19 cellular contexts compared by ENCODE assay signal in the genomic region with DNA sequence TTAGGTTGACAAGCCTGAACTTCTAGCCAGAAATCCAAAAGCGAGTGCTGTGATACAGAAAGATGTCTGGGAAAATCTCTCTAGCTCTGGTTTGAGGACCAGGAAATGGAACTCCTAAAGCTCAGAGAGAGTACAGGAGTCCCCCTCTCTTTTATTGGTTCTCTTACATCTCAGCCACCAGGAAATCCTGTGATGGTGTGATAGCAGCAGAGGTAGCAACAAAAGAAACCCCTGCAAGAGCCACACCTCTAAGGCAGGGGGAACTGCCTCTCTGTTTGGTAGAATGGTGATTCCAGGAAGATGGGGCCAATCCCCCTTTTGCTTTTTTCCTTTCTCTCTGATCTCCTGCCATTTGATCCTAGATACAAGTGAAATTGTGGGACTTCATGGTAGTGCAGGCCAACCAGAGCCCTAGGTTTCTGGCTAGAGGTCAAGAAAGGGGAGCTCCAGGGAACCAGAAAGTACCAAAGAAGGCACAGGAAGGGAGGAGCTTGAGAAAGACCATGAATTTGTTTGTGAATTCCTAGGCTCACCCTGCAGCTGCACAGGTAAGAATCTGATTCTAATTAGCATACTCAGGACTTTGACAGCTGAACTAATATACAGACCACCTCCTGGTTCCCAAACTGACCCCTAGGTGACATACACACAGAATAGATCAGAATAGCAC.
A peak's percentile ranks its signal among the peaks of the same experiment; 100 is the strongest.
DNase-seq lines count a peak whose midpoint lies in the region; ATAC-seq, FAIRE-seq and TF ChIP-seq lines count a peak whose summit lies in the region.
"Had no signal": no experiment of that assay in that cellular context is flagged by ENCODE, and none has a peak within 500 bp of the region (broad histone marks: within the 10 kb centered on the region; RNA-seq: fewer than 3 reads in every experiment).

No MANE protein-coding gene starts in this region.

- H3K79me2 ChIP-seq in H9 (ENCODE audit: insufficient read depth, low read length) = no peaks in the 10 kb centered on the region

- H4K8ac ChIP-seq in H9 (replicated peaks; ENCODE audit: insufficient read length, low read depth, low read length) = no peak overlapping the region

- H3K9ac ChIP-seq in H9 (ENCODE audit: extremely low read depth, insufficient read length, low read length) = no peak overlapping the region
- H3K9ac ChIP-seq: BLaER1 treated with 17β-estradiol and CSF1 and Interleukin-3, amounts not matched to agents 10 nM and 100 nM had no signal

- ATAC-seq in activated CD8-positive, alpha-beta T cell treated with anti-CD3 and anti-CD28 coated beads, Interleukin-2, amount 10 ng/mL, durations not matched to agents 7 days and 5 days = peak; percentile 82
- ATAC-seq: heart left ventricle had no signal

- H3T11ph ChIP-seq in H9 (ENCODE audit: low read length) = no peak overlapping the region

- no peak overlapping the region for H2BK15ac ChIP-seq in H9 (ENCODE audit: low read depth, low read length)

- H3K9me3 ChIP-seq in H9 (ENCODE audit: control insufficient read depth, low read depth, low read length) = no peaks in the 10 kb centered on the region
- H3K9me3 ChIP-seq: adrenal gland; BLaER1 treated with 17β-estradiol and CSF1 and Interleukin-3, amounts not matched to agents 10 nM and 100 nM; heart left ventricle had no signal

- no peak overlapping the region for H3K4ac ChIP-seq in H9 (ENCODE audit: low read depth, low read length)

- H3K4me1 ChIP-seq in H9 (ENCODE audit: insufficient read depth, low read length) = peaks cover 4% of the 10 kb centered on the region

- peaks cover 2% of the 10 kb centered on the region for H3K36me3 Mint-ChIP-seq in activated CD4-positive, alpha-beta T cell treated with anti-CD3 and anti-CD28 coated beads, Interleukin-2, amount 10 ng/mL, durations not matched to agents 24 days and 14 days (ENCODE audit: low read depth)
- peaks cover 0 to 2% (median 0%) of the 10 kb centered on the region in 3 experiments; a peak in 1 of 7 replicates for H3K36me3 Mint-ChIP-seq in H9 (ENCODE audit: insufficient read depth in 1 of 3, low read depth in 3 of 3)
- peaks cover 6% of the 10 kb centered on the region for H3K36me3 Mint-ChIP-seq in activated CD8-positive, alpha-beta T cell treated with anti-CD3 and anti-CD28 coated beads, Interleukin-2, amount 10 ng/mL, durations not matched to agents 7 days and 5 days (ENCODE audit: low read depth)
- H3K36me3 Mint-ChIP-seq in mesothelial cell of epicardium = no peaks in the 10 kb centered on the region

- no peak overlapping the region for H2AFZ ChIP-seq in H9 (ENCODE audit: low read length)

- H3K4me1 Mint-ChIP-seq in activated CD4-positive, alpha-beta T cell treated with anti-CD3 and anti-CD28 coated beads, Interleukin-2, amount 10 ng/mL, durations not matched to agents 24 days and 14 days = peaks cover 21% of the 10 kb centered on the region
- peaks cover 28 to 32% of the 10 kb centered on the region in 2 experiments for H3K4me1 Mint-ChIP-seq in H9
- peaks cover 30% of the 10 kb centered on the region for H3K4me1 Mint-ChIP-seq in activated CD8-positive, alpha-beta T cell treated with anti-CD3 and anti-CD28 coated beads, Interleukin-2, amount 10 ng/mL, durations not matched to agents 7 days and 5 days (ENCODE audit: low read depth)
- peaks cover 27% of the 10 kb centered on the region for H3K4me1 Mint-ChIP-seq in mesothelial cell of epicardium

- no peak overlapping the region for H3K56ac ChIP-seq in H9 (ENCODE audit: insufficient read length, low read depth, low read length)

- TF ChIP-seq CTCF in H9 (conservative IDR thresholded peaks at IDR 0.05) = no peak
- no peak for TF ChIP-seq CTCF in mesothelial cell of epicardium (IDR thresholded peaks at IDR 0.05; ENCODE audit: unreplicated experiment)

- no peaks in the 10 kb centered on the region for H3K79me1 ChIP-seq in H9 (ENCODE audit: insufficient read depth, low read depth, low read length, poor library complexity, severe bottlenecking)

- H3K4me2 ChIP-seq in H9 (ENCODE audit: insufficient read depth, insufficient read length, low read length) = no peak overlapping the region
- H3K4me2 ChIP-seq: BLaER1 treated with 17β-estradiol and CSF1 and Interleukin-3, amounts not matched to agents 10 nM and 100 nM had no signal

- no peak overlapping the region for H2BK12ac ChIP-seq in H9 (ENCODE audit: insufficient read length, low read depth, low read length)

- H4K20me1 ChIP-seq in H9 (ENCODE audit: control insufficient read depth, insufficient read depth, insufficient read length) = no peaks in the 10 kb centered on the region

- no peak overlapping the region for H2BK5ac ChIP-seq in H9 (ENCODE audit: insufficient read length, low read length)

- no peak overlapping the region for H3K14ac ChIP-seq in H9 (ENCODE audit: insufficient read depth, low read length)

- no peak overlapping the region for H2BK120ac ChIP-seq in H9 (ENCODE audit: low read depth, low read length, poor library complexity, severe bottlenecking)

- POLR2A ChIA-PET in activated CD8-positive, alpha-beta T cell treated with anti-CD3 and anti-CD28 coated beads, Interleukin-2, amount 10 ng/mL, durations not matched to agents 7 days and 5 days (lab: Charles Lee) = no interaction called here

- H2BK20ac ChIP-seq in H9 (ENCODE audit: low read depth, low read length, poor library complexity, severe bottlenecking) = no peak overlapping the region

- H3K27ac ChIP-seq in H9 (ENCODE audit: insufficient read length, low read depth, low read length) = no peak overlapping the region
- H3K27ac ChIP-seq: adrenal gland; BLaER1 treated with 17β-estradiol and CSF1 and Interleukin-3, amounts not matched to agents 10 nM and 100 nM; heart left ventricle; WERI-Rb-1 had no signal

- H3K27me3 Mint-ChIP-seq in activated CD4-positive, alpha-beta T cell treated with anti-CD3 and anti-CD28 coated beads, Interleukin-2, amount 10 ng/mL, durations not matched to agents 24 days and 14 days = no peaks in the 10 kb centered on the region
- no peaks in the 10 kb centered on the region for H3K27me3 Mint-ChIP-seq in H9 (ENCODE audit: low read depth)
- H3K27me3 Mint-ChIP-seq in activated CD8-positive, alpha-beta T cell treated with anti-CD3 and anti-CD28 coated beads, Interleukin-2, amount 10 ng/mL, durations not matched to agents 7 days and 5 days (ENCODE audit: low read depth) = no peaks in the 10 kb centered on the region
- no peaks in the 10 kb centered on the region for H3K27me3 Mint-ChIP-seq in mesothelial cell of epicardium (ENCODE audit: low read depth)

- H4K91ac ChIP-seq in H9 (ENCODE audit: insufficient read length, low read depth, low read length) = no peak overlapping the region

- no peaks in the 10 kb centered on the region for H3K23me2 ChIP-seq in H9 (ENCODE audit: insufficient read length, low read depth, low read length, poor library complexity, severe bottlenecking)

- H3K23ac ChIP-seq in H9 (ENCODE audit: insufficient read length, low read depth, low read length) = no peak overlapping the region

- H3K27ac Mint-ChIP-seq in activated CD4-positive, alpha-beta T cell treated with anti-CD3 and anti-CD28 coated beads, Interleukin-2, amount 10 ng/mL, durations not matched to agents 24 days and 14 days = no peak overlapping the region
- H3K27ac Mint-ChIP-seq in H9 (peak overlapping the region; percentile 61 to 78 (median 68); a peak in 5 of 7 replicates), mesothelial cell of epicardium (peak overlapping the region; percentile 48)
- H3K27ac Mint-ChIP-seq in activated CD8-positive, alpha-beta T cell treated with anti-CD3 and anti-CD28 coated beads, Interleukin-2, amount 10 ng/mL, durations not matched to agents 7 days and 5 days = peak overlapping the region; percentile 66

- H3K9me3 Mint-ChIP-seq in activated CD4-positive, alpha-beta T cell treated with anti-CD3 and anti-CD28 coated beads, Interleukin-2, amount 10 ng/mL, durations not matched to agents 24 days and 14 days = no peaks in the 10 kb centered on the region
- H3K9me3 Mint-ChIP-seq in H9 (no peaks in the 10 kb centered on the region), mesothelial cell of epicardium (no peaks in the 10 kb centered on the region)
- no peaks in the 10 kb centered on the region for H3K9me3 Mint-ChIP-seq in activated CD8-positive, alpha-beta T cell treated with anti-CD3 and anti-CD28 coated beads, Interleukin-2, amount 10 ng/mL, durations not matched to agents 7 days and 5 days (ENCODE audit: insufficient read depth)

- FAIRE-seq in HTR-8/SVneo (lab: Jason Lieb, UNC) = no peak

- no CpG with 5 or more reads among the region's 1 CpG for WGBS in H9 (ENCODE audit: extremely low coverage, insufficient read length, low lambda C conversion rate)

- H2AK5ac ChIP-seq in H9 (ENCODE audit: insufficient read length, low read length) = no peak overlapping the region

- H3K27me3 ChIP-seq in H9 (ENCODE audit: insufficient read depth, low read length) = no peaks in the 10 kb centered on the region
- H3K27me3 ChIP-seq: adrenal gland; BLaER1 treated with 17β-estradiol and CSF1 and Interleukin-3, amounts not matched to agents 10 nM and 100 nM; heart left ventricle had no signal

- no peak overlapping the region for H3K18ac ChIP-seq in H9 (ENCODE audit: insufficient read length, low read depth, low read length)

- DNase-seq in activated CD4-positive, alpha-beta T cell treated with anti-CD3 and anti-CD28 coated beads, Interleukin-2, amount 10 ng/mL, durations not matched to agents 24 days and 14 days = peak; percentile 73
- DNase-seq in activated CD4-positive, alpha-beta T cell treated with anti-CD3 and anti-CD28 coated beads, Interleukin-2, amount 50 U/mL, for 1 hour = no peak
- DNase-seq in H9 = no peak
- DNase-seq in activated CD8-positive, alpha-beta T cell treated with anti-CD3 and anti-CD28 coated beads, Interleukin-2, amount 10 ng/mL, durations not matched to agents 7 days and 5 days = no peak
- DNase-seq in mesothelial cell of epicardium (ENCODE audit: low spot score in 2 of 2, unreplicated experiment in 2 of 2) = no peak
- no peak for DNase-seq in HPDE6-E6E7 (ENCODE audit: extremely low spot score)
- no peak for DNase-seq in NCI-H526 treated with DMSO at 0.1 percent for 48 hours (lab: John Stamatoyannopoulos, UW)
- no peak for DNase-seq in HTR-8/SVneo (ENCODE audit: insufficient read length, low spot score)
- DNase-seq: adrenal gland; effector CD4-positive, alpha-beta T cell; heart left ventricle; kidney glomerular epithelial cell; midbrain; NCI-H1417; retina; stimulated activated CD4-positive, alpha-beta T cell treated with anti-CD3 and anti-CD28 coated beads, Interleukin-12 subunit alpha, Interleukin-12 subunit beta, amount 100 ng/mL, for 4 hours; trophoblast cell; WERI-Rb-1 had no signal

- H4K5ac ChIP-seq in H9 (ENCODE audit: insufficient read length, low read depth, low read length) = no peak overlapping the region

- CTCF ChIA-PET in activated CD8-positive, alpha-beta T cell treated with anti-CD3 and anti-CD28 coated beads, Interleukin-2, amount 10 ng/mL, durations not matched to agents 7 days and 5 days (lab: Charles Lee) = interaction anchor here (0.6 to 3.0 kb wide), 3 partner anchors 31 to 146 kb away, joined by 3 to 11 read pairs (median 3); no protein-coding TSS in a partner anchor

- H3K4me3 Mint-ChIP-seq in activated CD4-positive, alpha-beta T cell treated with anti-CD3 and anti-CD28 coated beads, Interleukin-2, amount 10 ng/mL, durations not matched to agents 24 days and 14 days = peak overlapping the region; percentile 53
- H3K4me3 Mint-ChIP-seq in H9 = no peak overlapping the region
- H3K4me3 Mint-ChIP-seq in activated CD8-positive, alpha-beta T cell treated with anti-CD3 and anti-CD28 coated beads, Interleukin-2, amount 10 ng/mL, durations not matched to agents 7 days and 5 days = peak overlapping the region; percentile 26
- no peak overlapping the region for H3K4me3 Mint-ChIP-seq in mesothelial cell of epicardium

- intact Hi-C loops in activated CD4-positive, alpha-beta T cell treated with anti-CD3 and anti-CD28 coated beads, Interleukin-2, amount 10 ng/mL, durations not matched to agents 24 days and 14 days (cut with micrococcal nuclease) = no loop called here

Comparison
In these comparisons a context has a peak if more than half of its experiments do, and no peak if none do; other contexts are left out.
1. H3K4me3 Mint-ChIP-seq: peak in activated CD4-positive, alpha-beta T cell treated with anti-CD3 and anti-CD28 coated beads, Interleukin-2, amount 10 ng/mL, durations not matched to agents 24 days and 14 days (single experiment) and activated CD8-positive, alpha-beta T cell treated with anti-CD3 and anti-CD28 coated beads, Interleukin-2, amount 10 ng/mL, durations not matched to agents 7 days and 5 days (single experiment); none in H9 (0 of 2) and mesothelial cell of epicardium (single experiment).